ENCODE assay signal across 14 cellular contexts in genomic region chr5:31962321-31962720, GRCh38.
A peak's percentile ranks its signal among the peaks of the same experiment; 100 is the strongest.
DNase-seq lines count a peak whose midpoint lies in the region; ATAC-seq, FAIRE-seq and TF ChIP-seq lines count a peak whose summit lies in the region.
"Had no signal": no experiment of that assay in that cellular context is flagged by ENCODE, and none has a peak within 500 bp of the region (broad histone marks: within the 10 kb centered on the region; RNA-seq: fewer than 3 reads in every experiment).

No MANE protein-coding gene starts in this region.

- no peak overlapping the region for H3K4me2 ChIP-seq in A549
- no peak overlapping the region for H3K4me2 ChIP-seq in neuronal stem cell (ENCODE audit: insufficient read depth, low read length, poor library complexity, severe bottlenecking)

- peak overlapping the region; percentile 17 for H3K27ac Mint-ChIP-seq in WTC11
- peak overlapping the region in 1 of 10 donors; percentile 53 for H3K27ac Mint-ChIP-seq in naive thymus-derived CD8-positive, alpha-beta T cell
- H3K27ac Mint-ChIP-seq: stimulated activated effector memory CD8-positive, alpha-beta T cell treated with anti-CD3 and anti-CD28 coated beads, Interleukin-12 subunit alpha, Interleukin-12 subunit beta, amount 100 ng/mL, for 72 hours had no signal

- no peak overlapping the region for H3K9ac ChIP-seq in neuronal stem cell (ENCODE audit: low read depth, low read length, poor library complexity)

- no peak overlapping the region for H3K4ac ChIP-seq in neuronal stem cell (ENCODE audit: low read length)

- no peak for FAIRE-seq in A549 (lab: Jason Lieb, UNC)

- no peak overlapping the region for H3K18ac ChIP-seq in neuronal stem cell (ENCODE audit: low read length)

- H3K36me3 Mint-ChIP-seq in WTC11 = no peaks in the 10 kb centered on the region
- H3K36me3 Mint-ChIP-seq in naive thymus-derived CD8-positive, alpha-beta T cell = peaks cover 0 to 2% (median 2%) of the 10 kb centered on the region in 3 donors
- H3K36me3 Mint-ChIP-seq: stimulated activated effector memory CD8-positive, alpha-beta T cell treated with anti-CD3 and anti-CD28 coated beads, Interleukin-12 subunit alpha, Interleukin-12 subunit beta, amount 100 ng/mL, for 72 hours had no signal

- no peak for TF ChIP-seq EP300 in A549 (IDR thresholded peaks at IDR 0.05)

- TF ChIP-seq POLR2A in A549 (IDR thresholded peaks at IDR 0.05; ENCODE audit: low read length) = no peak

- peak overlapping the region; percentile 65 for H2AFZ ChIP-seq in neuronal stem cell (ENCODE audit: low read length)

- H3K79me1 ChIP-seq in neuronal stem cell (ENCODE audit: low read depth, low read length) = no peaks in the 10 kb centered on the region

- TF ChIP-seq CTCF in A549 (IDR thresholded peaks at IDR 0.05) (no peak), WTC11 (IDR thresholded peaks at IDR 0.05) (no peak)

- 71% methylated on average over 7 of the region's 7 CpGs for WGBS in A549 (ENCODE audit: missing lambda C conversion rate)
- WGBS in neuronal stem cell (ENCODE audit: extremely low coverage in 2 of 2, insufficient read length in 2 of 2, insufficient replicate concordance in 1 of 2), 2 donors = no CpG with 5 or more reads among the region's 7 CpGs

- no peak overlapping the region for H3K14ac ChIP-seq in neuronal stem cell (ENCODE audit: low read length)

- H2BK15ac ChIP-seq in neuronal stem cell (ENCODE audit: low read length) = no peak overlapping the region

- DNase-seq in A549 (ENCODE audit: low read depth in 1 of 2, low spot score in 1 of 2) = no peak
- DNase-seq in WTC11 (ENCODE audit: low spot score) = no peak
- DNase-seq in left cardiac atrium = peak; percentile 31
- no peak for DNase-seq in neuronal stem cell (ENCODE audit: low spot score)
- DNase-seq in hippocampal formation (lab: John Stamatoyannopoulos, UW) = no peak
- no peak for DNase-seq in RKO (ENCODE audit: low spot score)
- DNase-seq in naive thymus-derived CD8-positive, alpha-beta T cell = no peak
- DNase-seq: activated effector memory CD4-positive, alpha-beta T cell treated with Interleukin-2 at 50 U/mL for 16 hours; Caco-2; effector CD8-positive, alpha-beta T cell; GDM1; naive thymus-derived CD4-positive, alpha-beta T cell had no signal

- intact Hi-C loops in left cardiac atrium (cut with DNase I) = no loop called here

- TF ChIP-seq RAD21 in A549 (conservative IDR thresholded peaks at IDR 0.05 in 1 of 2, IDR thresholded peaks at IDR 0.05 in 1 of 2) = no peak

- no peak overlapping the region for H3K23ac ChIP-seq in neuronal stem cell (ENCODE audit: low read depth, low read length, poor library complexity)

- H3K27me3 ChIP-seq in neuronal stem cell (ENCODE audit: control insufficient read depth in 3 of 3, insufficient read depth in 3 of 3, low read depth in 1 of 3, low read length in 3 of 3) = no peaks in the 10 kb centered on the region

- H3K4me1 ChIP-seq in A549 (peaks cover 23% of the 10 kb centered on the region), neuronal stem cell (ENCODE audit: control insufficient read depth in 2 of 2, insufficient read depth in 1 of 2, low read depth in 1 of 2, low read length in 2 of 2) (peaks cover 0 to 8% of the 10 kb centered on the region in 2 donors)
- H3K4me1 ChIP-seq: Caco-2 had no signal

- no peak overlapping the region for H3K4me3 ChIP-seq in A549
- H3K4me3 ChIP-seq in neuronal stem cell (ENCODE audit: low read length in 2 of 2) = no peak overlapping the region

- H3K27me3 Mint-ChIP-seq in WTC11 (ENCODE audit: low read depth) = no peaks in the 10 kb centered on the region
- H3K27me3 Mint-ChIP-seq in naive thymus-derived CD8-positive, alpha-beta T cell = peaks cover 0 to 9% (median 4%) of the 10 kb centered on the region in 5 donors

- H2BK5ac ChIP-seq in neuronal stem cell (ENCODE audit: low read length) = no peak overlapping the region

- no peak overlapping the region for H2BK12ac ChIP-seq in neuronal stem cell (ENCODE audit: low read length)

- peaks cover 43% of the 10 kb centered on the region for H3K4me1 Mint-ChIP-seq in WTC11
- peaks cover 0 to 8% (median 3%) of the 10 kb centered on the region in 4 donors for H3K4me1 Mint-ChIP-seq in naive thymus-derived CD8-positive, alpha-beta T cell
- H3K4me1 Mint-ChIP-seq: stimulated activated effector memory CD8-positive, alpha-beta T cell treated with anti-CD3 and anti-CD28 coated beads, Interleukin-12 subunit alpha, Interleukin-12 subunit beta, amount 100 ng/mL, for 72 hours had no signal

- no peak overlapping the region for H2BK120ac ChIP-seq in neuronal stem cell (ENCODE audit: low read depth, low read length)

- POLR2A ChIA-PET in A549 (lab: Yijun Ruan, JAX) (no interaction called here), WTC11 (lab: Charles Lee) (no interaction called here)
- POLR2A ChIA-PET in naive thymus-derived CD8-positive, alpha-beta T cell (lab: Charles Lee) = no interaction called here

- no peaks in the 10 kb centered on the region for H3K36me3 ChIP-seq in neuronal stem cell (replicated peaks in 1 of 2; ENCODE audit: control insufficient read depth in 2 of 2, insufficient read depth in 2 of 2, low read length in 2 of 2)

- ATAC-seq in A549 (peak in 1 of 2 experiments; percentile 26; a peak in 1 of 6 replicates), WTC11 (no peak), left cardiac atrium (peak; percentile 84 to 92), HG03469 (IDR thresholded peaks at IDR 0.05; ENCODE audit: unreplicated experiment) (no peak)
- no peak for ATAC-seq in naive thymus-derived CD8-positive, alpha-beta T cell
- ATAC-seq: naive thymus-derived CD4-positive, alpha-beta T cell; stimulated activated effector memory CD8-positive, alpha-beta T cell treated with anti-CD3 and anti-CD28 coated beads, Interleukin-12 subunit alpha, Interleukin-12 subunit beta, amount 100 ng/mL, for 72 hours had no signal

- H3K9me3 Mint-ChIP-seq in WTC11 = peaks cover 5% of the 10 kb centered on the region
- H3K9me3 Mint-ChIP-seq in naive thymus-derived CD8-positive, alpha-beta T cell = peaks cover 0 to 3% (median 0%) of the 10 kb centered on the region in 9 donors
- H3K9me3 Mint-ChIP-seq: naive thymus-derived CD4-positive, alpha-beta T cell; stimulated activated effector memory CD8-positive, alpha-beta T cell treated with anti-CD3 and anti-CD28 coated beads, Interleukin-12 subunit alpha, Interleukin-12 subunit beta, amount 100 ng/mL, for 72 hours had no signal

- no peak overlapping the region for H4K8ac ChIP-seq in neuronal stem cell (ENCODE audit: low read depth, low read length)

- no peak overlapping the region for H3K4me3 Mint-ChIP-seq in WTC11
- H3K4me3 Mint-ChIP-seq in naive thymus-derived CD8-positive, alpha-beta T cell = no peak overlapping the region
- H3K4me3 Mint-ChIP-seq: naive thymus-derived CD4-positive, alpha-beta T cell; stimulated activated effector memory CD8-positive, alpha-beta T cell treated with anti-CD3 and anti-CD28 coated beads, Interleukin-12 subunit alpha, Interleukin-12 subunit beta, amount 100 ng/mL, for 72 hours had no signal

- CTCF ChIA-PET in A549 (lab: Yijun Ruan, JAX) (interaction anchor here (0.8 to 2.3 kb wide), 2 partner anchors 33 to 288 kb away, joined by 3 to 9 read pairs; no protein-coding TSS in a partner anchor), WTC11 (lab: Charles Lee) (interaction anchor here (1.6 kb wide), 1 partner anchor 114 kb away, joined by 3 read pairs; no protein-coding TSS in a partner anchor)

- no peaks in the 10 kb centered on the region for H3K9me3 ChIP-seq in A549
- H3K9me3 ChIP-seq in neuronal stem cell (replicated peaks in 1 of 2; ENCODE audit: control insufficient read depth in 2 of 2, insufficient read depth in 1 of 2, low read depth in 1 of 2, low read length in 2 of 2) = peaks cover 0 to 3% of the 10 kb centered on the region in 2 donors
- H3K9me3 ChIP-seq: Caco-2 had no signal

- H3K27ac ChIP-seq in A549 = peak overlapping the region; percentile 10 to 21; a peak in 2 of 6 replicates
- no peak overlapping the region for H3K27ac ChIP-seq in neuronal stem cell (replicated peaks; ENCODE audit: low read length)

- H4K91ac ChIP-seq in neuronal stem cell (ENCODE audit: low read depth, low read length, poor library complexity) = no peak overlapping the region

- H2AK5ac ChIP-seq in neuronal stem cell (ENCODE audit: low read depth, low read length) = no peak overlapping the region

TF ChIP-seq in A549, 52 proteins besides CTCF, POLR2A, EP300 and RAD21 (continues in another document):
- TF ChIP-seq ZC3H11A (IDR thresholded peaks at IDR 0.05) (no peak), ZFP36 (IDR thresholded peaks at IDR 0.05; ENCODE audit: borderline replicate concordance, partially characterized antibody) (no peak), MAX (IDR thresholded peaks at IDR 0.05) (no peak), ZSCAN20 (CRISPR knock-in tag; IDR thresholded peaks at IDR 0.05) (no peak), HOXB5 (CRISPR knock-in tag; IDR thresholded peaks at IDR 0.05) (no peak), RFX5 (IDR thresholded peaks at IDR 0.05) (no peak), FOSL2 (IDR thresholded peaks at IDR 0.05) (no peak), FOSL2 (CRISPR knock-in tag; IDR thresholded peaks at IDR 0.05) (no peak), NPAS2 (CRISPR knock-in tag; IDR thresholded peaks at IDR 0.05; ENCODE audit: borderline replicate concordance) (no peak)

Comparison
In these comparisons a context has a peak if more than half of its experiments do, and no peak if none do; other contexts are left out.
1. ATAC-seq: peak in left cardiac atrium (2 of 2); none in WTC11 (single experiment), HG03469 (single experiment) and naive thymus-derived CD8-positive, alpha-beta T cell (0 of 2).